19 cellular contexts compared by ENCODE assay signal in genomic region chr9:78114581-78114980, GRCh38.
A peak's percentile ranks its signal among the peaks of the same experiment; 100 is the strongest.
DNase-seq lines count a peak whose midpoint lies in the region; ATAC-seq, FAIRE-seq and TF ChIP-seq lines count a peak whose summit lies in the region.
"Had no signal": no experiment of that assay in that cellular context is flagged by ENCODE, and none has a peak within 500 bp of the region (broad histone marks: within the 10 kb centered on the region; RNA-seq: fewer than 3 reads in every experiment).

No MANE protein-coding gene starts in this region.

- in situ Hi-C loops in mammary epithelial cell (cut with MboI; ENCODE audit: low sequenced_read_pairs in 2 of 2) (no loop called here), K562 (cut with MboI) (loop anchor here (10.0 kb wide), 1 partner anchor 140 kb away; no protein-coding TSS in a partner anchor)

- 33% methylated on average over 4 of the region's 4 CpGs for WGBS in mammary epithelial cell (ENCODE audit: low coverage, missing lambda C conversion rate)
- 7% methylated on average over 4 of the region's 4 CpGs for WGBS in K562 (ENCODE audit: insufficient coverage, low coverage, missing lambda C conversion rate)

- H3K79me2 ChIP-seq in mammary epithelial cell (ENCODE audit: insufficient read depth, low read length) = no peaks in the 10 kb centered on the region
- no peaks in the 10 kb centered on the region for H3K79me2 ChIP-seq in K562 (ENCODE audit: control insufficient read depth, insufficient read depth, low read length)

- intact Hi-C loops in mammary epithelial cell (cut with micrococcal nuclease) = no loop called here
- intact Hi-C loops in MCF 10A (cut with micrococcal nuclease) = no loop called here
- intact Hi-C loops in K562 (cut with micrococcal nuclease) = no loop called here

- ATAC-seq in K562 (no peak), HG02938 (IDR thresholded peaks at IDR 0.05; ENCODE audit: unreplicated experiment) (no peak)

- CTCF ChIA-PET in mammary epithelial cell (lab: Charles Lee; ENCODE audit: low non-redundant PET) (interaction anchor here (0.5 to 0.7 kb wide), 2 partner anchors 86 to 137 kb away, joined by 3 to 4 read pairs; no protein-coding TSS in a partner anchor), MCF 10A (lab: Yijun Ruan, JAX) (no interaction called here), K562 (lab: Yijun Ruan, JAX; ENCODE audit: low intra/inter-chr PET ratio) (no interaction called here)

- no peak for TF ChIP-seq RAD21 in K562 (CRISPR knock-in tag; conservative IDR thresholded peaks at IDR 0.05 in 1 of 2, IDR thresholded peaks at IDR 0.05 in 1 of 2)

- H3K27me3 ChIP-seq in mammary epithelial cell (ENCODE audit: insufficient read depth, low read length) (no peaks in the 10 kb centered on the region), K562 (ENCODE audit: control insufficient read depth in 2 of 2, insufficient read depth in 2 of 2, low read length in 2 of 2) (no peaks in the 10 kb centered on the region)

- no peak overlapping the region for H3K4me3 Mint-ChIP-seq in MCF 10A (ENCODE audit: unreplicated experiment)
- H3K4me3 Mint-ChIP-seq in neural crest cell = no peak overlapping the region
- H3K4me3 Mint-ChIP-seq: B cell; CD4-positive, alpha-beta T cell; HFFc6 had no signal

- peaks cover 16% of the 10 kb centered on the region for H3K4me1 ChIP-seq in mammary epithelial cell (ENCODE audit: insufficient read depth, low read length)
- H3K4me1 ChIP-seq in K562 (replicated peaks in 1 of 2; ENCODE audit: control insufficient read depth in 2 of 2, insufficient read depth in 2 of 2, low read length in 2 of 2) = no peaks in the 10 kb centered on the region
- H3K4me1 ChIP-seq: Caco-2 had no signal

- TF ChIP-seq CTCF in mammary epithelial cell (conservative IDR thresholded peaks at IDR 0.05 in 1 of 2, IDR thresholded peaks at IDR 0.05 in 1 of 2; ENCODE audit: extremely low read depth in 1 of 2, insufficient read depth in 1 of 2, low read depth in 1 of 2, low read length in 2 of 2) (no peak), MCF 10A (IDR thresholded peaks at IDR 0.05; ENCODE audit: unreplicated experiment) (no peak), K562 (IDR thresholded peaks at IDR 0.05 in 2 of 3, conservative IDR thresholded peaks at IDR 0.05 in 1 of 3; ENCODE audit: insufficient read depth in 2 of 3, low read depth in 1 of 3, low read length in 3 of 3) (no peak), neural crest cell (conservative IDR thresholded peaks at IDR 0.05) (no peak)

- no peak overlapping the region for H3K27ac Mint-ChIP-seq in MCF 10A (ENCODE audit: low read depth, unreplicated experiment)
- peak overlapping the region; percentile 14 for H3K27ac Mint-ChIP-seq in neural crest cell (ENCODE audit: unreplicated experiment)
- H3K27ac Mint-ChIP-seq: B cell; CD4-positive, alpha-beta T cell; HFFc6 had no signal

- no peak overlapping the region for H3K9ac ChIP-seq in mammary epithelial cell (ENCODE audit: insufficient read depth, low read length)
- H3K9ac ChIP-seq in K562 (ENCODE audit: insufficient read depth in 1 of 2, low read depth in 2 of 2, low read length in 2 of 2) = no peak overlapping the region
- H3K9ac ChIP-seq: GM23248 had no signal

- H3K36me3 Mint-ChIP-seq in MCF 10A (ENCODE audit: insufficient read depth, unreplicated experiment) = no peaks in the 10 kb centered on the region
- peaks cover 2% of the 10 kb centered on the region for H3K36me3 Mint-ChIP-seq in neural crest cell (ENCODE audit: low read depth)

- H4K20me1 ChIP-seq in mammary epithelial cell (ENCODE audit: insufficient read depth, low read length) = no peaks in the 10 kb centered on the region
- no peaks in the 10 kb centered on the region for H4K20me1 ChIP-seq in K562 (replicated peaks; ENCODE audit: control insufficient read depth, insufficient read depth, low read length)

- H3K4me1 Mint-ChIP-seq in MCF 10A (ENCODE audit: insufficient read depth, unreplicated experiment) (peaks cover 8% of the 10 kb centered on the region), neural crest cell (no peaks in the 10 kb centered on the region)

- FAIRE-seq in K562 (lab: Jason Lieb, UNC) = no peak
- FAIRE-seq: D721Med, G401.6, GM12891, GM19239, HTR-8/SVneo had no signal

- H3K36me3 ChIP-seq in mammary epithelial cell (ENCODE audit: insufficient read depth, low read length) (no peaks in the 10 kb centered on the region), K562 (ENCODE audit: control insufficient read depth, insufficient read depth, low read length) (no peaks in the 10 kb centered on the region)

- no peak for TF ChIP-seq POLR2A in K562 (conservative IDR thresholded peaks at IDR 0.05)

- no peaks in the 10 kb centered on the region for H3K27me3 Mint-ChIP-seq in MCF 10A (ENCODE audit: insufficient read depth, unreplicated experiment)
- H3K27me3 Mint-ChIP-seq in neural crest cell (ENCODE audit: low read depth) = no peaks in the 10 kb centered on the region
- H3K27me3 Mint-ChIP-seq: CD4-positive, alpha-beta T cell had no signal

- H3K4me3 ChIP-seq in mammary epithelial cell (replicated peaks in 1 of 3; ENCODE audit: insufficient read depth in 1 of 3, low read depth in 2 of 3, low read length in 3 of 3) (no peak overlapping the region), K562 (no peak overlapping the region)
- H3K4me3 ChIP-seq: GM23248 had no signal

- no TSS peak for BruUV-seq in mammary epithelial cell (replicated peaks; lab: Mats Ljungman, UMichigan)
- BruUV-seq in MCF 10A (replicated peaks; lab: Mats Ljungman, UMichigan) = no TSS peak
- BruUV-seq in K562 (replicated peaks; lab: Mats Ljungman, UMichigan) = no TSS peak

- H2AFZ ChIP-seq in mammary epithelial cell (ENCODE audit: low read depth, low read length) = peak overlapping the region; percentile 6
- H2AFZ ChIP-seq in K562 (ENCODE audit: low read depth, low read length) = peak overlapping the region; percentile 32; the same call in 1 of the 2 replicates
- H2AFZ ChIP-seq: GM23248 had no signal

- no peaks in the 10 kb centered on the region for H3K9me1 ChIP-seq in K562 (ENCODE audit: control insufficient read depth, insufficient read depth, low read length)

- H3K9me3 ChIP-seq in mammary epithelial cell (replicated peaks; ENCODE audit: insufficient read depth, low read length) = no peaks in the 10 kb centered on the region
- no peaks in the 10 kb centered on the region for H3K9me3 ChIP-seq in K562 (replicated peaks; ENCODE audit: control insufficient read depth, insufficient read depth, low read depth, low read length)
- H3K9me3 ChIP-seq: Caco-2 had no signal

- H3K27ac ChIP-seq in mammary epithelial cell (ENCODE audit: insufficient read depth, low read depth, low read length) (no peak overlapping the region), K562 (ENCODE audit: extremely low read depth, low read depth, low read length) (no peak overlapping the region)
- H3K27ac ChIP-seq: C4-2B, GM23248 had no signal

- TF ChIP-seq EP300 in K562 (IDR thresholded peaks at IDR 0.05; ENCODE audit: low read length) = no peak

- DNase-seq in mammary epithelial cell (no peak), MCF 10A (ENCODE audit: unreplicated experiment) (no peak), K562 (ENCODE audit: extremely low read depth in 1 of 4, low spot score in 3 of 4) (no peak), neural crest cell (ENCODE audit: low read depth, low spot score) (no peak), NCI-H1417 (lab: John Stamatoyannopoulos, UW) (no peak), NCI-H82 treated with DMSO at 0.1 percent for 48 hours (lab: John Stamatoyannopoulos, UW; ENCODE audit: unreplicated experiment) (no peak)
- DNase-seq: CD4-positive, alpha-beta T cell; HFFc6; IMR-90 had no signal

- H3K4me2 ChIP-seq in mammary epithelial cell (ENCODE audit: insufficient read depth, low read depth, low read length) (no peak overlapping the region), K562 (ENCODE audit: insufficient read depth, low read length) (no peak overlapping the region)

- POLR2A ChIA-PET in MCF 10A (lab: Yijun Ruan, JAX) (interaction anchor here (0.6 kb wide), 1 partner anchor 32 kb away, joined by 3 read pairs; no protein-coding TSS in a partner anchor), K562 (lab: Yijun Ruan, JAX) (interaction anchor here (0.6 kb wide), 1 partner anchor 98 kb away, joined by 3 read pairs; no protein-coding TSS in a partner anchor)

- dilution Hi-C loops in mammary epithelial cell (cut with HindIII; ENCODE audit: low sequenced_read_pairs) = no loop called here

- H3K9me3 Mint-ChIP-seq in MCF 10A (ENCODE audit: unreplicated experiment) (peaks cover 7% of the 10 kb centered on the region), neural crest cell (peaks cover 5% of the 10 kb centered on the region)
- H3K9me3 Mint-ChIP-seq: HFFc6 had no signal

TF ChIP-seq in K562, 482 proteins besides CTCF, POLR2A, EP300 and RAD21 (continues in another document):
- TF ChIP-seq ZNF57 (CRISPR knock-in tag; IDR thresholded peaks at IDR 0.05) (no peak), SRSF1 (IDR thresholded peaks at IDR 0.05; ENCODE audit: low read depth, low read length) (no peak), ZNF121 (CRISPR knock-in tag; conservative IDR thresholded peaks at IDR 0.05) (no peak), PREB (CRISPR knock-in tag; IDR thresholded peaks at IDR 0.05) (no peak), PML (IDR thresholded peaks at IDR 0.05; ENCODE audit: low read length) (no peak), STAT6 (CRISPR knock-in tag; IDR thresholded peaks at IDR 0.05) (no peak)
